ENCODE assay signal across 1 cellular context in genomic region chr3:193842029-193842782, GRCh38.
TF ChIP-seq lines count a peak whose summit lies in the region.

No MANE protein-coding gene starts in this region.

TF ChIP-seq in K562, 482 proteins besides CTCF, POLR2A, EP300 and RAD21 (continued from another document and continues in another):
- TF ChIP-seq E2F5 (CRISPR knock-in tag; IDR thresholded peaks at IDR 0.05) (0 out of 2 replicates have a peak, but pooled peaks have one; percentile 55), ELK3 (CRISPR knock-in tag; IDR thresholded peaks at IDR 0.05) (no peak), RBFOX2 (IDR thresholded peaks at IDR 0.05; ENCODE audit: low read depth, low read length) (peak; percentile 63), GATAD2A (IDR thresholded peaks at IDR 0.05) (0 out of 2 replicates have a peak, but pooled peaks have one; percentile 8), UBTF (IDR thresholded peaks at IDR 0.05; ENCODE audit: borderline replicate concordance in 1 of 2, low read depth in 2 of 2, low read length in 2 of 2) (no peak), ZNF592 (IDR thresholded peaks at IDR 0.05) (no peak; the same call in 1 of the 2 replicates), TAF1 (IDR thresholded peaks at IDR 0.05; ENCODE audit: control insufficient read depth, extremely low read depth, insufficient read depth, low read length, severe bottlenecking) (peak; percentile 12), XRCC4 (IDR thresholded peaks at IDR 0.05; ENCODE audit: extremely low read depth, insufficient read depth, insufficient read length) (no peak), ZHX1 (conservative IDR thresholded peaks at IDR 0.05; ENCODE audit: low read length) (no peak), KLF10 (CRISPR knock-in tag; IDR thresholded peaks at IDR 0.05) (no peak), E4F1 (CRISPR knock-in tag; IDR thresholded peaks at IDR 0.05; ENCODE audit: borderline replicate concordance) (no peak), PTTG1 (tag; IDR thresholded peaks at IDR 0.05; ENCODE audit: low read depth) (no peak), MNT (conservative IDR thresholded peaks at IDR 0.05) (no peak), NFE2 (IDR thresholded peaks at IDR 0.05; ENCODE audit: low read depth) (no peak), TBP (optimal IDR thresholded peaks at IDR 0.05; ENCODE audit: low read depth, low read length) (no peak), MEF2D (tag; conservative IDR thresholded peaks at IDR 0.05; ENCODE audit: low read depth) (no peak), NRF1 (conservative IDR thresholded peaks at IDR 0.05 in 1 of 2, IDR thresholded peaks at IDR 0.05 in 1 of 2) (0 out of 4 replicates have a peak, but pooled peaks of 1 of the 2 experiments have one; percentile 15), ZNF212 (CRISPR knock-in tag; IDR thresholded peaks at IDR 0.05) (no peak), HDAC8 (tag; IDR thresholded peaks at IDR 0.05) (no peak), MBD2 (IDR thresholded peaks at IDR 0.05; ENCODE audit: borderline replicate concordance, low read depth) (no peak), KAT8 (IDR thresholded peaks at IDR 0.05; ENCODE audit: low read depth) (no peak), GATAD2B (IDR thresholded peaks at IDR 0.05; ENCODE audit: borderline replicate concordance) (no peak), NCOA4 (IDR thresholded peaks at IDR 0.05; ENCODE audit: partially characterized antibody) (no peak), ZNF518B (CRISPR knock-in tag; IDR thresholded peaks at IDR 0.05) (no peak), SRF (CRISPR knock-in tag; IDR thresholded peaks at IDR 0.05) (peak in 1 of 2 experiments; percentile 91; a peak in 2 of 4 replicates), MAFK (IDR thresholded peaks at IDR 0.05; ENCODE audit: low read length) (0 out of 2 replicates have a peak, but pooled peaks have one; percentile 22), RFX1 (IDR thresholded peaks at IDR 0.05) (no peak), SIN3A (IDR thresholded peaks at IDR 0.05; ENCODE audit: borderline replicate concordance in 2 of 2, control insufficient read depth in 1 of 2, low read depth in 2 of 2, low read length in 2 of 2) (no peak), SMAD3 (CRISPR knock-in tag; conservative IDR thresholded peaks at IDR 0.05) (no peak), E2F4 (CRISPR knock-in tag; IDR thresholded peaks at IDR 0.05; ENCODE audit: low read depth) (no peak), CBX5 (IDR thresholded peaks at IDR 0.05; ENCODE audit: borderline replicate concordance, low read depth) (no peak), ERF (CRISPR knock-in tag; IDR thresholded peaks at IDR 0.05) (peak; percentile 45; the same call in 1 of the 2 replicates), CSDE1 (IDR thresholded peaks at IDR 0.05) (no peak), SMARCB1 (IDR thresholded peaks at IDR 0.05; ENCODE audit: insufficient read length, low read depth) (peak; percentile 42), NR2F6 (CRISPR knock-in tag; IDR thresholded peaks at IDR 0.05) (no peak), SMARCA4 (IDR thresholded peaks at IDR 0.05) (no peak), NR2C1 (IDR thresholded peaks at IDR 0.05) (no peak), NR2C1 (tag; IDR thresholded peaks at IDR 0.05) (peak; percentile 19; the same call in 1 of the 2 replicates)
